In genomic region chr7:40780431-40780830, GRCh38 we compare ENCODE assay signal across 16 cellular contexts.
DNase-seq lines count a peak whose midpoint lies in the region; ATAC-seq and TF ChIP-seq lines count a peak whose summit lies in the region.
"Had no signal": no experiment of that assay in that cellular context is flagged by ENCODE, and none has a peak within 500 bp of the region (broad histone marks: within the 10 kb centered on the region; RNA-seq: fewer than 3 reads in every experiment).

No MANE protein-coding gene starts in this region.

- H3K79me2 ChIP-seq in SK-N-SH (ENCODE audit: insufficient read depth): peaks cover 14% of the 10 kb centered on the region; the same call in 1 of the 2 replicates

- H3K27ac ChIP-seq in SK-N-SH (ENCODE audit: low read depth in 2 of 2, low read length in 1 of 2): peak overlapping the region; percentile 34 to 93; a peak in 3 of 4 replicates
- H3K27ac ChIP-seq: A549, BLaER1 had no signal

- H3K9me3 Mint-ChIP-seq in mesothelial cell of epicardium: no peaks in the 10 kb centered on the region
- no peaks in the 10 kb centered on the region for H3K9me3 Mint-ChIP-seq in stimulated activated memory B cell treated with anti-CD40 and anti-IgM and Interleukin-4, amounts not matched to agents 10 μg/mL and 1 μg/mL and 100 μg/mL, for 72 hours

- peaks cover 6 to 43% of the 10 kb centered on the region in 2 experiments for H3K36me3 ChIP-seq in SK-N-SH (replicated peaks in 1 of 2; ENCODE audit: control insufficient read depth in 1 of 2, insufficient read depth in 2 of 2, low read length in 1 of 2)
- H3K36me3 ChIP-seq: BLaER1, HAP-1 had no signal

- no peak for ATAC-seq in HG03280 (IDR thresholded peaks at IDR 0.05; ENCODE audit: unreplicated experiment)
- ATAC-seq in stimulated activated memory B cell treated with anti-CD40 and anti-IgM and Interleukin-4, amounts not matched to agents 10 μg/mL and 1 μg/mL and 100 μg/mL, for 72 hours: no peak
- ATAC-seq: A549 had no signal

- 52% methylated on average over 1 of the region's 1 CpG for WGBS in SK-N-SH (ENCODE audit: low lambda C conversion rate)

- no peak overlapping the region for H3K4me3 Mint-ChIP-seq in mesothelial cell of epicardium
- no peak overlapping the region for H3K4me3 Mint-ChIP-seq in stimulated activated memory B cell treated with anti-CD40 and anti-IgM and Interleukin-4, amounts not matched to agents 10 μg/mL and 1 μg/mL and 100 μg/mL, for 72 hours
- H3K4me3 Mint-ChIP-seq: CD4-positive, alpha-beta memory T cell had no signal

- no peak for TF ChIP-seq RAD21 in SK-N-SH (IDR thresholded peaks at IDR 0.05; ENCODE audit: low read length)

- H3K4me1 ChIP-seq in SK-N-SH (ENCODE audit: control insufficient read depth in 1 of 2, insufficient read depth in 2 of 2, low read depth in 1 of 2, low read length in 1 of 2): peaks cover 10 to 19% of the 10 kb centered on the region in 2 experiments
- H3K4me1 ChIP-seq: A549, HAP-1 had no signal

- no peaks in the 10 kb centered on the region for H3K27me3 Mint-ChIP-seq in mesothelial cell of epicardium (ENCODE audit: low read depth)
- no peaks in the 10 kb centered on the region for H3K27me3 Mint-ChIP-seq in stimulated activated memory B cell treated with anti-CD40 and anti-IgM and Interleukin-4, amounts not matched to agents 10 μg/mL and 1 μg/mL and 100 μg/mL, for 72 hours
- H3K27me3 Mint-ChIP-seq: CD4-positive, alpha-beta memory T cell had no signal

- H3K9ac ChIP-seq in SK-N-SH: no peak overlapping the region
- H3K9ac ChIP-seq: BLaER1 had no signal

- H3K27ac Mint-ChIP-seq in mesothelial cell of epicardium: peak overlapping the region; percentile 7
- H3K27ac Mint-ChIP-seq in stimulated activated memory B cell treated with anti-CD40 and anti-IgM and Interleukin-4, amounts not matched to agents 10 μg/mL and 1 μg/mL and 100 μg/mL, for 72 hours: no peak overlapping the region
- H3K27ac Mint-ChIP-seq: CD4-positive, alpha-beta memory T cell had no signal

- H3K9me3 ChIP-seq in SK-N-SH: no peaks in the 10 kb centered on the region
- H3K9me3 ChIP-seq: A549, BLaER1, HAP-1 had no signal

- no peak overlapping the region for H3K4me2 ChIP-seq in SK-N-SH
- H3K4me2 ChIP-seq: A549, BLaER1 had no signal

- no peaks in the 10 kb centered on the region for H3K9me2 ChIP-seq in SK-N-SH

- peaks cover 4% of the 10 kb centered on the region for H3F3A ChIP-seq in SK-N-SH (replicated peaks; ENCODE audit: insufficient read depth)

- peaks cover 24% of the 10 kb centered on the region for H3K4me1 Mint-ChIP-seq in mesothelial cell of epicardium
- no peaks in the 10 kb centered on the region for H3K4me1 Mint-ChIP-seq in stimulated activated memory B cell treated with anti-CD40 and anti-IgM and Interleukin-4, amounts not matched to agents 10 μg/mL and 1 μg/mL and 100 μg/mL, for 72 hours
- H3K4me1 Mint-ChIP-seq: CD4-positive, alpha-beta memory T cell had no signal

- no peak overlapping the region for H2AFZ ChIP-seq in SK-N-SH (ENCODE audit: low read depth)

- H3K27me3 ChIP-seq in SK-N-SH (ENCODE audit: insufficient read depth): no peaks in the 10 kb centered on the region
- H3K27me3 ChIP-seq: BLaER1 had no signal

- TF ChIP-seq CTCF in SK-N-SH (IDR thresholded peaks at IDR 0.05) (no peak), mesothelial cell of epicardium (IDR thresholded peaks at IDR 0.05; ENCODE audit: unreplicated experiment) (no peak)

- CTCF ChIA-PET in SK-N-SH (lab: Yijun Ruan, JAX): interaction anchor here (1.5 to 2.4 kb wide), 5 partner anchors 10 to 931 kb away, joined by 3 to 9 read pairs (median 3); no protein-coding TSS in a partner anchor

- peak; percentile 6 to 47; a peak in 2 of 4 replicates for TF ChIP-seq EP300 in SK-N-SH (IDR thresholded peaks at IDR 0.05; ENCODE audit: borderline replicate concordance in 1 of 2, low read depth in 1 of 2, low read length in 1 of 2)

- H4K20me1 ChIP-seq in SK-N-SH (ENCODE audit: insufficient read depth): no peaks in the 10 kb centered on the region
- H4K20me1 ChIP-seq: BLaER1 had no signal

- H3K36me3 Mint-ChIP-seq in mesothelial cell of epicardium: no peaks in the 10 kb centered on the region
- no peaks in the 10 kb centered on the region for H3K36me3 Mint-ChIP-seq in stimulated activated memory B cell treated with anti-CD40 and anti-IgM and Interleukin-4, amounts not matched to agents 10 μg/mL and 1 μg/mL and 100 μg/mL, for 72 hours
- H3K36me3 Mint-ChIP-seq: CD4-positive, alpha-beta memory T cell had no signal

- DNase-seq in EH (ENCODE audit: low read depth) (peak; percentile 43), SK-N-SH (no peak), fibroblast of gingiva (ENCODE audit: low read depth) (peak; percentile 16), mesothelial cell of epicardium (ENCODE audit: low spot score in 2 of 2, unreplicated experiment in 2 of 2) (no peak), HuH-7.5 (ENCODE audit: low spot score) (no peak), EL (no peak)
- DNase-seq: CD4-positive, alpha-beta memory T cell; NCI-H1092 treated with DMSO at 0.1 percent for 48 hours; NCI-H1694; NCI-H2081 treated with DMSO at 0.1 percent for 48 hours; SHP77 had no signal

- POLR2A ChIA-PET in SK-N-SH (lab: Yijun Ruan, JAX): no interaction called here

- H3K4me3 ChIP-seq in SK-N-SH (ENCODE audit: low read depth in 2 of 2, low read length in 1 of 2): no peak overlapping the region
- H3K4me3 ChIP-seq: A549, BLaER1, HAP-1 had no signal

TF ChIP-seq in SK-N-SH, 30 proteins besides CTCF, POLR2A, EP300 and RAD21 (continues in another document):
- TF ChIP-seq TAF1 (IDR thresholded peaks at IDR 0.05; ENCODE audit: borderline replicate concordance, low read depth, low read length): no peak
- 0 out of 2 replicates have a peak, but pooled peaks have one; percentile 20 for TF ChIP-seq MEF2A (IDR thresholded peaks at IDR 0.05; ENCODE audit: borderline replicate concordance, low read depth)
- no peak for TF ChIP-seq GATA2 (CRISPR knock-in tag; IDR thresholded peaks at IDR 0.05)
- TF ChIP-seq NFIC (IDR thresholded peaks at IDR 0.05; ENCODE audit: borderline replicate concordance): peak; percentile 22; the same call in 1 of the 2 replicates
- 0 out of 2 replicates have a peak, but pooled peaks have one; percentile 12 for TF ChIP-seq TCF12 (IDR thresholded peaks at IDR 0.05)
- peak; percentile 23; the same call in 1 of the 2 replicates for TF ChIP-seq POLR2AphosphoS5 (IDR thresholded peaks at IDR 0.05; ENCODE audit: low read depth, low read length)
- TF ChIP-seq, protein P1, sequence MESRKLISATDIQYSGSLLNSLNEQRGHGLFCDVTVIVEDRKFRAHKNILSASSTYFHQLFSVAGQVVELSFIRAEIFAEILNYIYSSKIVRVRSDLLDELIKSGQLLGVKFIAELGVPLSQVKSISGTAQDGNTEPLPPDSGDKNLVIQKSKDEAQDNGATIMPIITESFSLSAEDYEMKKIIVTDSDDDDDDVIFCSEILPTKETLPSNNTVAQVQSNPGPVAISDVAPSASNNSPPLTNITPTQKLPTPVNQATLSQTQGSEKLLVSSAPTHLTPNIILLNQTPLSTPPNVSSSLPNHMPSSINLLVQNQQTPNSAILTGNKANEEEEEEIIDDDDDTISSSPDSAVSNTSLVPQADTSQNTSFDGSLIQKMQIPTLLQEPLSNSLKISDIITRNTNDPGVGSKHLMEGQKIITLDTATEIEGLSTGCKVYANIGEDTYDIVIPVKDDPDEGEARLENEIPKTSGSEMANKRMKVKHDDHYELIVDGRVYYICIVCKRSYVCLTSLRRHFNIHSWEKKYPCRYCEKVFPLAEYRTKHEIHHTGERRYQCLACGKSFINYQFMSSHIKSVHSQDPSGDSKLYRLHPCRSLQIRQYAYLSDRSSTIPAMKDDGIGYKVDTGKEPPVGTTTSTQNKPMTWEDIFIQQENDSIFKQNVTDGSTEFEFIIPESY (IDR thresholded peaks at IDR 0.05; ENCODE audit: borderline replicate concordance, low read depth): no peak
- TF ChIP-seq MXI1 (IDR thresholded peaks at IDR 0.05; ENCODE audit: low read depth, low read length): no peak
- TF ChIP-seq PBX3 (IDR thresholded peaks at IDR 0.05): peak; percentile 79
- TF ChIP-seq FOXM1 (IDR thresholded peaks at IDR 0.05; ENCODE audit: low read depth): no peak
- TF ChIP-seq MAX (IDR thresholded peaks at IDR 0.05; ENCODE audit: low read depth): no peak
- no peak for TF ChIP-seq ELF1 (IDR thresholded peaks at IDR 0.05)

Comparison
In these comparisons a context has a peak if more than half of its experiments do, and no peak if none do; other contexts are left out.
1. DNase-seq: peak in EH (single experiment) and fibroblast of gingiva (single experiment); none in SK-N-SH (single experiment), mesothelial cell of epicardium (0 of 2), HuH-7.5 (single experiment) and EL (single experiment).